In the genomic region with DNA sequence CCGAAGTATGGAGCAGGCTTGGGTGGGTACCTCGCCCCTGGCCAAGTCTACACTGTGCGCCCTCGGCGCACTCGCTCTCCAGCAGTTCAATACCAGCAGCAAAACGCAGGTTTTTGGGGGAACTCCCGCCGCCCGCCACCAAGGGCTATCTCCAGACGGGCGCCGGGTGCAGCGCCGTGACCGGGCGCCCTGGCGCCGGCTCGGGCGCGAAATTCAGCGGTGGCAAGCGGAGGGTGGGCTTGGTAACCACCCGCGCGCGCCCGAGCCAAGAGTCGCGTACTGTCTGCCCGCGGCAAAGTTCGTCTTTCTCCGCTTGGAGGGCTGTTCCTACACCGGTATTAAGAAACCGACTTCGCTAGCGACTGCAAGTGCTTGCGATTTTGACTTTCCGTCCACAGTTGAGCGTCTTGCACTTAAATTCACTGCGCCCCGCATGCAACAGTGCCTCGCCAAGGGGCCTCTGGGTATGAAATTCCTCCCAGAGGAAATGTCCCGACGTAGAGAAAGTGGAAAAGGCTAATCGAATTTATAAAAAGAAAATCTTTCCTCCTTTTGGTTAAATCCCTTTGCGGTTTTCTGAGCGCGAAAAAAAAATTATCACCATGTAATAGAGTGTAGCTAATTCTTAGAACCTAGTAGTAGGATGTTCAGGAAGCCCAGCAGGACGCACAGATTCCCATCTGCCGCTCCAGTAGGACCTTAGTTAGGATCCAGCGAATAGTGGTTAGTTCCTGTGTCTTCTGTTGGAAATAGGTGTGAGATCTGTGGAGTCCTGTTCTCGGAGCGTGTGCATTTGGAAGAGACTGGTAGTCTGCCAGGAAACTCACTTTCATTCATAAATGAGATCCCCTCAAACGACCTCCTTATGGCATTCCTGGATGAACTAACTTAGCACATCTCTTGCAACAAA, we compare ENCODE assay signal across 13 cellular contexts. TPM values are rescaled to one million over a fixed set of nuclear protein-coding genes. Genes with fewer than 3 reads are reported as not detected.
DNase-seq lines count a peak whose midpoint lies in the region; ATAC-seq, FAIRE-seq and TF ChIP-seq lines count a peak whose summit lies in the region.
"Had no signal": no experiment of that assay in that cellular context is flagged by ENCODE, and none has a peak within 500 bp of the region (broad histone marks: within the 10 kb centered on the region; RNA-seq: fewer than 3 reads in every experiment).

No MANE protein-coding gene starts in this region.

- H3K9me3 ChIP-seq in A549 (no peaks in the 10 kb centered on the region), HUES48 (ENCODE audit: control insufficient read depth, insufficient read depth, low read length) (no peaks in the 10 kb centered on the region), endodermal cell (ENCODE audit: control insufficient read depth, low read length) (peaks cover 6% of the 10 kb centered on the region), right lobe of liver (no peaks in the 10 kb centered on the region)

- TF ChIP-seq CTCF in A549 (IDR thresholded peaks at IDR 0.05) = no peak
- TF ChIP-seq CTCF in endodermal cell (conservative IDR thresholded peaks at IDR 0.05) = no peak
- no peak for TF ChIP-seq CTCF in right lobe of liver (IDR thresholded peaks at IDR 0.05)
- TF ChIP-seq CTCF in RWPE1 (conservative IDR thresholded peaks at IDR 0.05; ENCODE audit: low read depth) = no peak

- H3K27ac ChIP-seq in A549 (no peak overlapping the region), HUES48 (ENCODE audit: low read depth, low read length) (peak overlapping the region; percentile 79), endodermal cell (ENCODE audit: low read depth, low read length) (no peak overlapping the region), right lobe of liver (peak overlapping the region; percentile 85 to 99 (median 89)), RWPE1 (no peak overlapping the region)
- H3K27ac ChIP-seq: spleen had no signal

- H3K4me3 ChIP-seq in A549 (peak overlapping the region; percentile 35; the same call in 2 of the 3 replicates), HUES48 (ENCODE audit: low read depth, low read length) (peak overlapping the region; percentile 90), endodermal cell (ENCODE audit: low read length) (peak overlapping the region; percentile 78), right lobe of liver (peak overlapping the region; percentile 35 to 63 (median 60))

- peaks cover 27% of the 10 kb centered on the region for H3K4me1 Mint-ChIP-seq in endodermal cell
- H3K4me1 Mint-ChIP-seq: activated CD8-positive, alpha-beta memory T cell treated with anti-CD3 and anti-CD28 coated beads, Interleukin-2, amount 10 ng/mL, durations not matched to agents 7 days and 5 days had no signal

- CTCF ChIA-PET in A549 (lab: Yijun Ruan, JAX) = no interaction called here
- CTCF ChIA-PET in RWPE1 (lab: Yijun Ruan, JAX) = no interaction called here

- POLR2A ChIA-PET in A549 (lab: Yijun Ruan, JAX) (no interaction called here), RWPE1 (lab: Yijun Ruan, JAX; ENCODE audit: low non-redundant PET) (no interaction called here)

- no peak for FAIRE-seq in A549 (lab: Jason Lieb, UNC)

- H3K36me3 Mint-ChIP-seq in endodermal cell (ENCODE audit: low read depth) = peaks cover 1% of the 10 kb centered on the region

- peaks cover 47% of the 10 kb centered on the region for H3K27me3 ChIP-seq in HUES48 (ENCODE audit: control insufficient read depth, insufficient read depth, low read length)
- peaks cover 20% of the 10 kb centered on the region for H3K27me3 ChIP-seq in endodermal cell (ENCODE audit: control insufficient read depth, insufficient read depth, low read length, poor library complexity, severe bottlenecking)
- H3K27me3 ChIP-seq in right lobe of liver = no peaks in the 10 kb centered on the region

- intact Hi-C loops in right lobe of liver (cut with DNase I) = no loop called here

- peak in 1 of 2 experiments; percentile 13 for DNase-seq in A549 (ENCODE audit: low read depth in 1 of 2, low spot score in 1 of 2)
- peak; percentile 73 for DNase-seq in endodermal cell
- DNase-seq in right lobe of liver = no peak
- DNase-seq in NCI-H2081 (lab: John Stamatoyannopoulos, UW) = no peak
- no peak for DNase-seq in RWPE1 (ENCODE audit: low spot score)
- DNase-seq in activated CD4-positive, alpha-beta T cell treated with anti-CD3 and anti-CD28 coated beads for 1 hour = no peak
- DNase-seq: activated CD8-positive, alpha-beta memory T cell treated with anti-CD3 and anti-CD28 coated beads, Interleukin-2, amount 10 ng/mL, durations not matched to agents 7 days and 5 days; GOT3; spleen had no signal

- H3K36me3 ChIP-seq in HUES48 (ENCODE audit: control insufficient read depth, insufficient read depth, low read length) = no peaks in the 10 kb centered on the region
- H3K36me3 ChIP-seq in endodermal cell (ENCODE audit: control insufficient read depth, insufficient read depth, low read length) = no peaks in the 10 kb centered on the region
- no peaks in the 10 kb centered on the region for H3K36me3 ChIP-seq in right lobe of liver
- H3K36me3 ChIP-seq: spleen had no signal

- peaks cover 2% of the 10 kb centered on the region for H3K9me3 Mint-ChIP-seq in endodermal cell
- H3K9me3 Mint-ChIP-seq: stimulated activated naive CD8-positive, alpha-beta T cell treated with anti-CD3 and anti-CD28 coated beads, Interleukin-15, Interleukin-2, amounts not matched to agents 100 ng/mL and 50 ng/mL, for 24 hours had no signal

- peak overlapping the region; percentile 72 for H3K4me2 ChIP-seq in A549

- H3K9ac ChIP-seq in HUES48 (ENCODE audit: low read depth, low read length) (peak overlapping the region; percentile 43; the same call in 1 of the 2 replicates), endodermal cell (ENCODE audit: extremely low read depth, low read length, poor library complexity, severe bottlenecking) (peak overlapping the region; percentile 30)

- TF ChIP-seq RAD21 in A549 (conservative IDR thresholded peaks at IDR 0.05 in 1 of 2, IDR thresholded peaks at IDR 0.05 in 1 of 2) = no peak

- H3K27me3 Mint-ChIP-seq in endodermal cell (ENCODE audit: insufficient read depth) = peaks cover 62% of the 10 kb centered on the region

- peak overlapping the region; percentile 96 for H3K4me3 Mint-ChIP-seq in endodermal cell
- H3K4me3 Mint-ChIP-seq: activated CD8-positive, alpha-beta memory T cell treated with anti-CD3 and anti-CD28 coated beads, Interleukin-2, amount 10 ng/mL, durations not matched to agents 7 days and 5 days; central memory CD8-positive, alpha-beta T cell; stimulated activated naive CD8-positive, alpha-beta T cell treated with anti-CD3 and anti-CD28 coated beads, Interleukin-15, Interleukin-2, amounts not matched to agents 100 ng/mL and 50 ng/mL, for 24 hours had no signal

- no peak overlapping the region for H3K27ac Mint-ChIP-seq in endodermal cell
- H3K27ac Mint-ChIP-seq: activated CD8-positive, alpha-beta memory T cell treated with anti-CD3 and anti-CD28 coated beads, Interleukin-2, amount 10 ng/mL, durations not matched to agents 7 days and 5 days; stimulated activated naive CD8-positive, alpha-beta T cell treated with anti-CD3 and anti-CD28 coated beads, Interleukin-15, Interleukin-2, amounts not matched to agents 100 ng/mL and 50 ng/mL, for 24 hours had no signal

- no peak for ATAC-seq in A549
- ATAC-seq in right lobe of liver = peak in 3 of 4 donors; percentile 0 to 1 (median 0)
- no peak for ATAC-seq in HG03460 (IDR thresholded peaks at IDR 0.05; ENCODE audit: unreplicated experiment)
- ATAC-seq: activated CD8-positive, alpha-beta memory T cell treated with anti-CD3 and anti-CD28 coated beads, Interleukin-2, amount 10 ng/mL, durations not matched to agents 7 days and 5 days had no signal

- 43% methylated on average over 51 of the region's 57 CpGs for WGBS in A549 (ENCODE audit: missing lambda C conversion rate)
- WGBS in endodermal cell (ENCODE audit: insufficient coverage in 1 of 2, insufficient read length in 1 of 2), 2 experiments = 4% methylated on average over 21 to 57 of the region's 57 CpGs
- 4% methylated on average over 28 of the region's 57 CpGs for WGBS in right lobe of liver (ENCODE audit: insufficient coverage, low coverage, low lambda C conversion rate, missing lambda C conversion rate)

- no peak for TF ChIP-seq POLR2A in A549 (IDR thresholded peaks at IDR 0.05; ENCODE audit: low read length)
- peak; percentile 2 for TF ChIP-seq POLR2A in right lobe of liver (IDR thresholded peaks at IDR 0.05)

- H3K4me1 ChIP-seq in A549 (no peaks in the 10 kb centered on the region), HUES48 (ENCODE audit: control insufficient read depth, insufficient read depth, low read length) (peaks cover 30% of the 10 kb centered on the region), endodermal cell (ENCODE audit: control insufficient read depth, insufficient read depth, low read length) (peaks cover 12% of the 10 kb centered on the region), right lobe of liver (peaks cover 0 to 31% (median 10%) of the 10 kb centered on the region in 4 donors)

- no peak for TF ChIP-seq EP300 in A549 (IDR thresholded peaks at IDR 0.05)

TF ChIP-seq in A549, 52 proteins besides CTCF, POLR2A, EP300 and RAD21:
- TF ChIP-seq NFE2L2 (conservative IDR thresholded peaks at IDR 0.05; ENCODE audit: low read length) (no peak), PHF8 (IDR thresholded peaks at IDR 0.05; ENCODE audit: borderline replicate concordance, low read depth) (no peak), HDAC2 (IDR thresholded peaks at IDR 0.05) (0 out of 2 replicates have a peak, but pooled peaks have one; percentile 51)
- TF ChIP-seq, protein P1, sequence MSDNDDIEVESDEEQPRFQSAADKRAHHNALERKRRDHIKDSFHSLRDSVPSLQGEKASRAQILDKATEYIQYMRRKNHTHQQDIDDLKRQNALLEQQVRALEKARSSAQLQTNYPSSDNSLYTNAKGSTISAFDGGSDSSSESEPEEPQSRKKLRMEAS (IDR thresholded peaks at IDR 0.05) = no peak
TF ChIP-seq in A549: peak in this region for 1.

RNA-seq across cellular contexts. Expression of a gene that starts 5.1 kb away (rescaled TPM):
- polyA plus RNA-seq in A549 (2011; rRNA removed) (0.28 and 0.37 TPM in 2 replicates), A549 (2017; fragmentation: RNase III; extraction: RNeasy Plus Mini Kit Qiagen cat#74134 plus additional on column Dnase treatment) (0.04 to 0.21 TPM (median 0.13 TPM) in 3 replicates)
- polyA plus RNA-seq in A549 (2012; cell fraction: cytosol; rRNA removed) = 0.34 and 0.36 TPM in 2 replicates
- 0.28 and 0.42 TPM in 2 replicates for polyA plus RNA-seq in A549 (2012; cell fraction: nucleus; rRNA removed)
- 0.78 and 0.79 TPM in 2 replicates for polyA minus RNA-seq in A549 (2011; rRNA and poly(A)+ RNA removed)
- total RNA-seq in endodermal cell (100 to 1,000 TPM; 122 to 172 TPM), right lobe of liver (10 to 100 TPM; 22.9 to 30.1 (median 26.4) TPM)
- 49.8 TPM for polyA plus RNA-seq in endodermal cell (2013, experiment 1 of 2)
- 45.5 TPM for polyA plus RNA-seq in endodermal cell (2013, experiment 2 of 2)
- total RNA-seq: activated CD8-positive, alpha-beta memory T cell treated with anti-CD3 and anti-CD28 coated beads, Interleukin-2, amount 10 ng/mL, durations not matched to agents 7 days and 5 days; spleen had no signal

Comparison
In these comparisons a context has a peak if more than half of its experiments do, and no peak if none do; other contexts are left out.
1. ATAC-seq: peak in right lobe of liver (3 of 4); none in A549 (0 of 2) and HG03460 (single experiment).
2. H3K27ac ChIP-seq: peak in HUES48 (single experiment) and right lobe of liver (3 of 3); none in A549 (0 of 2), endodermal cell (single experiment) and RWPE1 (single experiment).
3. H3K4me3 ChIP-seq: peak in every context shown above with its lines; median percentile 90 in HUES48; 78 in endodermal cell; 60 in right lobe of liver; 35 in A549.